2 cellular contexts compared by ENCODE assay signal in the genomic region with DNA sequence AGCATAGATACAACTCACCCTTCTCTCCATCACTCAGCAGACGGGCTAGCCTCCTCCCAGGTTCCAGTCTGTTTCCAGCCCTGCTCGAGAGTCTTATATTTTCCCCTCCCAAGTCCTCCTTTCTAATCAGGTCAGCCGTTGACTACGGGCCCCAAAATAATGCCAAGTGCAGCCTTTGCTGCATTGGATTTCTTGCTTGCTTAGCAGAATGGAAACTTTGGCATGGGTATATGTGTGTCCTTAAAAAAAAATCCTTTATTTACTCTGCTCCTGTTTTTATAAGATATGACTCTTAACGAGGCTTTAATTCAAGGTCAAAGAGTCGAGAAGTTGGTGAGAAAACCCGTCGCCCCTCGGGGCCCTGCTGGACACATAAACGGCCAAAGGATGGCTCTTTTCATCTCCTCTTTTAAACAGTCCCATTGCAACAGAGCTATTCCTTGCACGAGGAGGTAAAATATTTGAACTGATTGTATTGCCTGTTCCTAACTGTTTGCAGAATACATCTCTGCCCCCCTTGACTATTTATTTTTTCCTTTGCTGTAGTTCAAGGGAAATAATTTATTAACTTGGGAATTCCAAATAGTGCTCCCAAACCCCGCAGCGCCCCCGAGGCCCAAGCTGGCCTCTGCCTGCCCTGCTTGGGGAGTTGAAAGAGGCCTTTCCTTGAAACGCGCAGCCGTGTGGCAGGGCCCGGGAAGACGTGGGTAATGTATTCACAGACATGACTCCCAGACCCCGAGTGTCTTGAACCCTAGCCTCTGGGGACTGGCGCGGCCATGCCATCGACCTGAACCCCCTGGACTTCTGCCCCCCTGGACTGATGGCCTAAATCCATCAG.
TF ChIP-seq lines count a peak whose summit lies in the region.

No MANE protein-coding gene starts in this region.

TF ChIP-seq in GM23338, 12 proteins besides CTCF, POLR2A, EP300 and RAD21:
- TF ChIP-seq ZNF331 (CRISPR knock-in tag; IDR thresholded peaks at IDR 0.05; ENCODE audit: low read depth) (no peak), JUNB (IDR thresholded peaks at IDR 0.05; ENCODE audit: unreplicated experiment) (no peak), EZH2phosphoT487 (IDR thresholded peaks at IDR 0.05; ENCODE audit: unreplicated experiment) (no peak), EZH2 (IDR thresholded peaks at IDR 0.05; ENCODE audit: low read depth, unreplicated experiment) (no peak), POLR2AphosphoS5 (IDR thresholded peaks at IDR 0.05; ENCODE audit: low read depth) (no peak), NANOG (IDR thresholded peaks at IDR 0.05; ENCODE audit: borderline replicate concordance) (no peak), ZNF114 (CRISPR knock-in tag; IDR thresholded peaks at IDR 0.05) (no peak)
- TF ChIP-seq, protein P1, sequence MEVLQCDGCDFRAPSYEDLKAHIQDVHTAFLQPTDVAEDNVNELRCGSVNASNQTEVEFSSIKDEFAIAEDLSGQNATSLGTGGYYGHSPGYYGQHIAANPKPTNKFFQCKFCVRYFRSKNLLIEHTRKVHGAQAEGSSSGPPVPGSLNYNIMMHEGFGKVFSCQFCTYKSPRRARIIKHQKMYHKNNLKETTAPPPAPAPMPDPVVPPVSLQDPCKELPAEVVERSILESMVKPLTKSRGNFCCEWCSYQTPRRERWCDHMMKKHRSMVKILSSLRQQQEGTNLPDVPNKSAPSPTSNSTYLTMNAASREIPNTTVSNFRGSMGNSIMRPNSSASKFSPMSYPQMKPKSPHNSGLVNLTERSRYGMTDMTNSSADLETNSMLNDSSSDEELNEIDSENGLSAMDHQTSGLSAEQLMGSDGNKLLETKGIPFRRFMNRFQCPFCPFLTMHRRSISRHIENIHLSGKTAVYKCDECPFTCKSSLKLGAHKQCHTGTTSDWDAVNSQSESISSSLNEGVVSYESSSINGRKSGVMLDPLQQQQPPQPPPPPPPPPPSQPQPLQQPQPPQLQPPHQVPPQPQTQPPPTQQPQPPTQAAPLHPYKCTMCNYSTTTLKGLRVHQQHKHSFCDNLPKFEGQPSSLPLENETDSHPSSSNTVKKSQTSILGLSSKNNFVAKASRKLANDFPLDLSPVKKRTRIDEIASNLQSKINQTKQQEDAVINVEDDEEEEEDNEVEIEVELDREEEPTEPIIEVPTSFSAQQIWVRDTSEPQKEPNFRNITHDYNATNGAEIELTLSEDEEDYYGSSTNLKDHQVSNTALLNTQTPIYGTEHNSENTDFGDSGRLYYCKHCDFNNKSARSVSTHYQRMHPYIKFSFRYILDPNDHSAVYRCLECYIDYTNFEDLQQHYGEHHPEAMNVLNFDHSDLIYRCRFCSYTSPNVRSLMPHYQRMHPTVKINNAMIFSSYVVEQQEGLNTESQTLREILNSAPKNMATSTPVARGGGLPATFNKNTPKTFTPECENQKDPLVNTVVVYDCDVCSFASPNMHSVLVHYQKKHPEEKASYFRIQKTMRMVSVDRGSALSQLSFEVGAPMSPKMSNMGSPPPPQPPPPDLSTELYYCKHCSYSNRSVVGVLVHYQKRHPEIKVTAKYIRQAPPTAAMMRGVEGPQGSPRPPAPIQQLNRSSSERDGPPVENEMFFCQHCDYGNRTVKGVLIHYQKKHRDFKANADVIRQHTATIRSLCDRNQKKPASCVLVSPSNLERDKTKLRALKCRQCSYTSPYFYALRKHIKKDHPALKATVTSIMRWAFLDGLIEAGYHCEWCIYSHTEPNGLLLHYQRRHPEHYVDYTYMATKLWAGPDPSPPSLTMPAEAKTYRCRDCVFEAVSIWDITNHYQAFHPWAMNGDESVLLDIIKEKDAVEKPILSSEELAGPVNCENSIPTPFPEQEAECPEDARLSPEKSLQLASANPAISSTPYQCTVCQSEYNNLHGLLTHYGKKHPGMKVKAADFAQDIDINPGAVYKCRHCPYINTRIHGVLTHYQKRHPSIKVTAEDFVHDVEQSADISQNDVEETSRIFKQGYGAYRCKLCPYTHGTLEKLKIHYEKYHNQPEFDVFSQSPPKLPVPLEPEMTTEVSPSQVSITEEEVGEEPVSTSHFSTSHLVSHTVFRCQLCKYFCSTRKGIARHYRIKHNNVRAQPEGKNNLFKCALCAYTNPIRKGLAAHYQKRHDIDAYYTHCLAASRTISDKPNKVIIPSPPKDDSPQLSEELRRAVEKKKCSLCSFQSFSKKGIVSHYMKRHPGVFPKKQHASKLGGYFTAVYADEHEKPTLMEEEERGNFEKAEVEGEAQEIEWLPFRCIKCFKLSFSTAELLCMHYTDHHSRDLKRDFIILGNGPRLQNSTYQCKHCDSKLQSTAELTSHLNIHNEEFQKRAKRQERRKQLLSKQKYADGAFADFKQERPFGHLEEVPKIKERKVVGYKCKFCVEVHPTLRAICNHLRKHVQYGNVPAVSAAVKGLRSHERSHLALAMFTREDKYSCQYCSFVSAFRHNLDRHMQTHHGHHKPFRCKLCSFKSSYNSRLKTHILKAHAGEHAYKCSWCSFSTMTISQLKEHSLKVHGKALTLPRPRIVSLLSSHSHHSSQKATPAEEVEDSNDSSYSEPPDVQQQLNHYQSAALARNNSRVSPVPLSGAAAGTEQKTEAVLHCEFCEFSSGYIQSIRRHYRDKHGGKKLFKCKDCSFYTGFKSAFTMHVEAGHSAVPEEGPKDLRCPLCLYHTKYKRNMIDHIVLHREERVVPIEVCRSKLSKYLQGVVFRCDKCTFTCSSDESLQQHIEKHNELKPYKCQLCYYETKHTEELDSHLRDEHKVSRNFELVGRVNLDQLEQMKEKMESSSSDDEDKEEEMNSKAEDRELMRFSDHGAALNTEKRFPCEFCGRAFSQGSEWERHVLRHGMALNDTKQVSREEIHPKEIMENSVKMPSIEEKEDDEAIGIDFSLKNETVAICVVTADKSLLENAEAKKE (CRISPR knock-in tag; IDR thresholded peaks at IDR 0.05), result no peak

TF ChIP-seq in H1, 55 proteins besides CTCF, POLR2A, EP300 and RAD21:
- no peak for TF ChIP-seq KDM1A (IDR thresholded peaks at IDR 0.05; ENCODE audit: borderline replicate concordance, low read length)
- TF ChIP-seq SAP30 (IDR thresholded peaks at IDR 0.05; ENCODE audit: insufficient read depth, insufficient replicate concordance, low read length), result no peak
- no peak for TF ChIP-seq SUZ12 (IDR thresholded peaks at IDR 0.05; ENCODE audit: low read length)
- TF ChIP-seq CTBP2 (IDR thresholded peaks at IDR 0.05; ENCODE audit: borderline replicate concordance, insufficient read depth, insufficient read length, low read length), result no peak
- TF ChIP-seq, protein P2, sequence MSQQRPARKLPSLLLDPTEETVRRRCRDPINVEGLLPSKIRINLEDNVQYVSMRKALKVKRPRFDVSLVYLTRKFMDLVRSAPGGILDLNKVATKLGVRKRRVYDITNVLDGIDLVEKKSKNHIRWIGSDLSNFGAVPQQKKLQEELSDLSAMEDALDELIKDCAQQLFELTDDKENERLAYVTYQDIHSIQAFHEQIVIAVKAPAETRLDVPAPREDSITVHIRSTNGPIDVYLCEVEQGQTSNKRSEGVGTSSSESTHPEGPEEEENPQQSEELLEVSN (IDR thresholded peaks at IDR 0.05), result no peak
- TF ChIP-seq, protein P3, sequence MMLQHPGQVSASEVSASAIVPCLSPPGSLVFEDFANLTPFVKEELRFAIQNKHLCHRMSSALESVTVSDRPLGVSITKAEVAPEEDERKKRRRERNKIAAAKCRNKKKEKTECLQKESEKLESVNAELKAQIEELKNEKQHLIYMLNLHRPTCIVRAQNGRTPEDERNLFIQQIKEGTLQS (IDR thresholded peaks at IDR 0.05; ENCODE audit: insufficient read depth, low read depth, low read length), result no peak
- no peak for TF ChIP-seq EGR1 (IDR thresholded peaks at IDR 0.05; ENCODE audit: borderline replicate concordance, low read depth, low read length)
- no peak for TF ChIP-seq HDAC2 (IDR thresholded peaks at IDR 0.05; ENCODE audit: borderline replicate concordance in 1 of 2, low read depth in 2 of 2, low read length in 2 of 2)
- TF ChIP-seq MAFK (IDR thresholded peaks at IDR 0.05; ENCODE audit: low read depth, low read length), result no peak
- TF ChIP-seq RNF2 (IDR thresholded peaks at IDR 0.05; ENCODE audit: borderline replicate concordance, low read depth, low read length, missing control alignments, poor library complexity, severe bottlenecking), result no peak
- no peak for TF ChIP-seq CBX8 (IDR thresholded peaks at IDR 0.05; ENCODE audit: borderline replicate concordance, low read depth, low read length)
- no peak for TF ChIP-seq YY1 (IDR thresholded peaks at IDR 0.05; ENCODE audit: low read depth, low read length)
- TF ChIP-seq PHF8 (conservative IDR thresholded peaks at IDR 0.05; ENCODE audit: low read depth, low read length), result no peak
- TF ChIP-seq RBBP5 (IDR thresholded peaks at IDR 0.05; ENCODE audit: borderline replicate concordance, low read depth, low read length), result no peak
